ENCODE assay signal across 1 cellular context in the genomic region with DNA sequence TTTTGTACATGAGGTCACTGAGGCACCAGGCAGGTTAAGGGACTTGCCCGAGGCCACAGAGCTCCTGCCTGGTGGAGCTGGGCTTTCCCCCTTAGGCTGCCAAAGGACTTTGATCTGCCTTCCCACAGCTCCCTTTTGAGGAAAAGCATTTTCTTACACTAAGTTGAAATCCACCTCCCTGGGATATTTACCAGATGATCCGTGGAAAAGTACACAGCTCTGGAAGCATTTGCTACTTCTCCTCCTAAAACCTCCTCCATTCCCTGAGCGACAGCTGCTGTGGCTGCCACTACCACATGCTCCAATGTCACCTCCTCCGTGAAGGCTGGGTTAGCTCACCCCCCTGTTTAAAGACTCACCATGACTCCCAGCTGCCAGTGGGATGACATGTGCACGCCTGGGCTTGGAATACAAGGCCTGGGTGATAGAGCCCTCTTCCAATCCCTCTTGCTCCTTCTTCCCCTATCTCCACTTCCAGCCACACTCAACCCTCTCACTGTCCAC.
TF ChIP-seq lines count a peak whose summit lies in the region.

No MANE protein-coding gene starts in this region.

TF ChIP-seq in K562, 482 proteins besides CTCF, POLR2A, EP300 and RAD21 (continued from another document and continues in another):
- TF ChIP-seq, protein P1, sequence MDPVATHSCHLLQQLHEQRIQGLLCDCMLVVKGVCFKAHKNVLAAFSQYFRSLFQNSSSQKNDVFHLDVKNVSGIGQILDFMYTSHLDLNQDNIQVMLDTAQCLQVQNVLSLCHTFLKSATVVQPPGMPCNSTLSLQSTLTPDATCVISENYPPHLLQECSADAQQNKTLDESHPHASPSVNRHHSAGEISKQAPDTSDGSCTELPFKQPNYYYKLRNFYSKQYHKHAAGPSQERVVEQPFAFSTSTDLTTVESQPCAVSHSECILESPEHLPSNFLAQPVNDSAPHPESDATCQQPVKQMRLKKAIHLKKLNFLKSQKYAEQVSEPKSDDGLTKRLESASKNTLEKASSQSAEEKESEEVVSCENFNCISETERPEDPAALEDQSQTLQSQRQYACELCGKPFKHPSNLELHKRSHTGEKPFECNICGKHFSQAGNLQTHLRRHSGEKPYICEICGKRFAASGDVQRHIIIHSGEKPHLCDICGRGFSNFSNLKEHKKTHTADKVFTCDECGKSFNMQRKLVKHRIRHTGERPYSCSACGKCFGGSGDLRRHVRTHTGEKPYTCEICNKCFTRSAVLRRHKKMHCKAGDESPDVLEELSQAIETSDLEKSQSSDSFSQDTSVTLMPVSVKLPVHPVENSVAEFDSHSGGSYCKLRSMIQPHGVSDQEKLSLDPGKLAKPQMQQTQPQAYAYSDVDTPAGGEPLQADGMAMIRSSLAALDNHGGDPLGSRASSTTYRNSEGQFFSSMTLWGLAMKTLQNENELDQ (CRISPR knock-in tag; IDR thresholded peaks at IDR 0.05; ENCODE audit: borderline replicate concordance): no peak
- no peak for TF ChIP-seq MAFG (tag; conservative IDR thresholded peaks at IDR 0.05)
- TF ChIP-seq GABPB1 (CRISPR knock-in tag; IDR thresholded peaks at IDR 0.05): no peak
- TF ChIP-seq CC2D1A (IDR thresholded peaks at IDR 0.05): no peak
- no peak for TF ChIP-seq ZC3H4 (CRISPR knock-in tag; IDR thresholded peaks at IDR 0.05; ENCODE audit: borderline replicate concordance)
- TF ChIP-seq RNF2 (IDR thresholded peaks at IDR 0.05): no peak
- peak in 1 of 2 experiments; percentile 63; a peak in 1 of 4 replicates for TF ChIP-seq HDAC1 (IDR thresholded peaks at IDR 0.05)
- TF ChIP-seq FOXM1 (IDR thresholded peaks at IDR 0.05; ENCODE audit: low read depth): no peak
- no peak for TF ChIP-seq FOXM1 (CRISPR knock-in tag; IDR thresholded peaks at IDR 0.05; ENCODE audit: low read depth)
- TF ChIP-seq, protein P2, sequence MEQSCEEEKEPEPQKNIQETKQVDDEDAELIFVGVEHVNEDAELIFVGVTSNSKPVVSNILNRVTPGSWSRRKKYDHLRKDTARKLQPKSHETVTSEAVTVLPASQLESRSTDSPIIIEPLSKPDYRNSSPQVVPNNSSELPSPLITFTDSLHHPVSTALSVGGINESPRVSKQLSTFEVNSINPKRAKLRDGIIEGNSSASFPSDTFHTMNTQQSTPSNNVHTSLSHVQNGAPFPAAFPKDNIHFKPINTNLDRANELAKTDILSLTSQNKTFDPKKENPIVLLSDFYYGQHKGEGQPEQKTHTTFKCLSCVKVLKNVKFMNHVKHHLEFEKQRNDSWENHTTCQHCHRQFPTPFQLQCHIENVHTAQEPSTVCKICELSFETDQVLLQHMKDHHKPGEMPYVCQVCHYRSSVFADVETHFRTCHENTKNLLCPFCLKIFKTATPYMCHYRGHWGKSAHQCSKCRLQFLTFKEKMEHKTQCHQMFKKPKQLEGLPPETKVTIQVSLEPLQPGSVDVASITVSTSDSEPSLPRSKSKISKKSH (CRISPR knock-in tag; IDR thresholded peaks at IDR 0.05): no peak
- TF ChIP-seq, protein P3, sequence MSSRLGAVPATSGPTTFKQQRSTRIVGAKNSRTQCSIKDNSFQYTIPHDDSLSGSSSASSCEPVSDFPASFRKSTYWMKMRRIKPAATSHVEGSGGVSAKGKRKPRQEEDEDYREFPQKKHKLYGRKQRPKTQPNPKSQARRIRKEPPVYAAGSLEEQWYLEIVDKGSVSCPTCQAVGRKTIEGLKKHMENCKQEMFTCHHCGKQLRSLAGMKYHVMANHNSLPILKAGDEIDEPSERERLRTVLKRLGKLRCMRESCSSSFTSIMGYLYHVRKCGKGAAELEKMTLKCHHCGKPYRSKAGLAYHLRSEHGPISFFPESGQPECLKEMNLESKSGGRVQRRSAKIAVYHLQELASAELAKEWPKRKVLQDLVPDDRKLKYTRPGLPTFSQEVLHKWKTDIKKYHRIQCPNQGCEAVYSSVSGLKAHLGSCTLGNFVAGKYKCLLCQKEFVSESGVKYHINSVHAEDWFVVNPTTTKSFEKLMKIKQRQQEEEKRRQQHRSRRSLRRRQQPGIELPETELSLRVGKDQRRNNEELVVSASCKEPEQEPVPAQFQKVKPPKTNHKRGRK (tag; IDR thresholded peaks at IDR 0.05): no peak
- TF ChIP-seq, protein P4, sequence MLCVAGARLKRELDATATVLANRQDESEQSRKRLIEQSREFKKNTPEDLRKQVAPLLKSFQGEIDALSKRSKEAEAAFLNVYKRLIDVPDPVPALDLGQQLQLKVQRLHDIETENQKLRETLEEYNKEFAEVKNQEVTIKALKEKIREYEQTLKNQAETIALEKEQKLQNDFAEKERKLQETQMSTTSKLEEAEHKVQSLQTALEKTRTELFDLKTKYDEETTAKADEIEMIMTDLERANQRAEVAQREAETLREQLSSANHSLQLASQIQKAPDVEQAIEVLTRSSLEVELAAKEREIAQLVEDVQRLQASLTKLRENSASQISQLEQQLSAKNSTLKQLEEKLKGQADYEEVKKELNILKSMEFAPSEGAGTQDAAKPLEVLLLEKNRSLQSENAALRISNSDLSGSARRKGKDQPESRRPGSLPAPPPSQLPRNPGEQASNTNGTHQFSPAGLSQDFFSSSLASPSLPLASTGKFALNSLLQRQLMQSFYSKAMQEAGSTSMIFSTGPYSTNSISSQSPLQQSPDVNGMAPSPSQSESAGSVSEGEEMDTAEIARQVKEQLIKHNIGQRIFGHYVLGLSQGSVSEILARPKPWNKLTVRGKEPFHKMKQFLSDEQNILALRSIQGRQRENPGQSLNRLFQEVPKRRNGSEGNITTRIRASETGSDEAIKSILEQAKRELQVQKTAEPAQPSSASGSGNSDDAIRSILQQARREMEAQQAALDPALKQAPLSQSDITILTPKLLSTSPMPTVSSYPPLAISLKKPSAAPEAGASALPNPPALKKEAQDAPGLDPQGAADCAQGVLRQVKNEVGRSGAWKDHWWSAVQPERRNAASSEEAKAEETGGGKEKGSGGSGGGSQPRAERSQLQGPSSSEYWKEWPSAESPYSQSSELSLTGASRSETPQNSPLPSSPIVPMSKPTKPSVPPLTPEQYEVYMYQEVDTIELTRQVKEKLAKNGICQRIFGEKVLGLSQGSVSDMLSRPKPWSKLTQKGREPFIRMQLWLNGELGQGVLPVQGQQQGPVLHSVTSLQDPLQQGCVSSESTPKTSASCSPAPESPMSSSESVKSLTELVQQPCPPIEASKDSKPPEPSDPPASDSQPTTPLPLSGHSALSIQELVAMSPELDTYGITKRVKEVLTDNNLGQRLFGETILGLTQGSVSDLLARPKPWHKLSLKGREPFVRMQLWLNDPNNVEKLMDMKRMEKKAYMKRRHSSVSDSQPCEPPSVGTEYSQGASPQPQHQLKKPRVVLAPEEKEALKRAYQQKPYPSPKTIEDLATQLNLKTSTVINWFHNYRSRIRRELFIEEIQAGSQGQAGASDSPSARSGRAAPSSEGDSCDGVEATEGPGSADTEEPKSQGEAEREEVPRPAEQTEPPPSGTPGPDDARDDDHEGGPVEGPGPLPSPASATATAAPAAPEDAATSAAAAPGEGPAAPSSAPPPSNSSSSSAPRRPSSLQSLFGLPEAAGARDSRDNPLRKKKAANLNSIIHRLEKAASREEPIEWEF (CRISPR knock-in tag; IDR thresholded peaks at IDR 0.05): no peak
- no peak for TF ChIP-seq ZNF274 (IDR thresholded peaks at IDR 0.05; ENCODE audit: borderline replicate concordance, low read depth, low read length)
- TF ChIP-seq ZNF436 (CRISPR knock-in tag; IDR thresholded peaks at IDR 0.05): no peak
- TF ChIP-seq, protein P5, sequence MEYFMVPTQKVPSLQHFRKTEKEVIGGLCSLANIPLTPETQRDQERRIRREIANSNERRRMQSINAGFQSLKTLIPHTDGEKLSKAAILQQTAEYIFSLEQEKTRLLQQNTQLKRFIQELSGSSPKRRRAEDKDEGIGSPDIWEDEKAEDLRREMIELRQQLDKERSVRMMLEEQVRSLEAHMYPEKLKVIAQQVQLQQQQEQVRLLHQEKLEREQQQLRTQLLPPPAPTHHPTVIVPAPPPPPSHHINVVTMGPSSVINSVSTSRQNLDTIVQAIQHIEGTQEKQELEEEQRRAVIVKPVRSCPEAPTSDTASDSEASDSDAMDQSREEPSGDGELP (CRISPR knock-in tag; IDR thresholded peaks at IDR 0.05; ENCODE audit: borderline replicate concordance): 0 out of 2 replicates have a peak, but pooled peaks have one; percentile 36
- TF ChIP-seq SMAD1 (IDR thresholded peaks at IDR 0.05; ENCODE audit: low read depth, low read length, partially characterized antibody): no peak
- TF ChIP-seq, protein P6, sequence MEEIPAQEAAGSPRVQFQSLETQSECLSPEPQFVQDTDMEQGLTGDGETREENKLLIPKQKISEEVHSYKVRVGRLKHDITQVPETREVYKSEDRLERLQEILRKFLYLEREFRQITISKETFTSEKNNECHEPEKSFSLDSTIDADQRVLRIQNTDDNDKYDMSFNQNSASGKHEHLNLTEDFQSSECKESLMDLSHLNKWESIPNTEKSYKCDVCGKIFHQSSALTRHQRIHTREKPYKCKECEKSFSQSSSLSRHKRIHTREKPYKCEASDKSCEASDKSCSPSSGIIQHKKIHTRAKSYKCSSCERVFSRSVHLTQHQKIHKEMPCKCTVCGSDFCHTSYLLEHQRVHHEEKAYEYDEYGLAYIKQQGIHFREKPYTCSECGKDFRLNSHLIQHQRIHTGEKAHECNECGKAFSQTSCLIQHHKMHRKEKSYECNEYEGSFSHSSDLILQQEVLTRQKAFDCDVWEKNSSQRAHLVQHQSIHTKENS (CRISPR knock-in tag; IDR thresholded peaks at IDR 0.05): no peak
- TF ChIP-seq LCOR (CRISPR knock-in tag; IDR thresholded peaks at IDR 0.05): no peak
- TF ChIP-seq, protein P7, sequence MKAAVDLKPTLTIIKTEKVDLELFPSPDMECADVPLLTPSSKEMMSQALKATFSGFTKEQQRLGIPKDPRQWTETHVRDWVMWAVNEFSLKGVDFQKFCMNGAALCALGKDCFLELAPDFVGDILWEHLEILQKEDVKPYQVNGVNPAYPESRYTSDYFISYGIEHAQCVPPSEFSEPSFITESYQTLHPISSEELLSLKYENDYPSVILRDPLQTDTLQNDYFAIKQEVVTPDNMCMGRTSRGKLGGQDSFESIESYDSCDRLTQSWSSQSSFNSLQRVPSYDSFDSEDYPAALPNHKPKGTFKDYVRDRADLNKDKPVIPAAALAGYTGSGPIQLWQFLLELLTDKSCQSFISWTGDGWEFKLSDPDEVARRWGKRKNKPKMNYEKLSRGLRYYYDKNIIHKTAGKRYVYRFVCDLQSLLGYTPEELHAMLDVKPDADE (conservative IDR thresholded peaks at IDR 0.05; ENCODE audit: control insufficient read depth, low read depth, low read length): no peak
- no peak for TF ChIP-seq TEAD4 (IDR thresholded peaks at IDR 0.05; ENCODE audit: low read length)
- no peak for TF ChIP-seq TEAD4 (CRISPR knock-in tag; IDR thresholded peaks at IDR 0.05; ENCODE audit: borderline replicate concordance)
- TF ChIP-seq, protein P8, sequence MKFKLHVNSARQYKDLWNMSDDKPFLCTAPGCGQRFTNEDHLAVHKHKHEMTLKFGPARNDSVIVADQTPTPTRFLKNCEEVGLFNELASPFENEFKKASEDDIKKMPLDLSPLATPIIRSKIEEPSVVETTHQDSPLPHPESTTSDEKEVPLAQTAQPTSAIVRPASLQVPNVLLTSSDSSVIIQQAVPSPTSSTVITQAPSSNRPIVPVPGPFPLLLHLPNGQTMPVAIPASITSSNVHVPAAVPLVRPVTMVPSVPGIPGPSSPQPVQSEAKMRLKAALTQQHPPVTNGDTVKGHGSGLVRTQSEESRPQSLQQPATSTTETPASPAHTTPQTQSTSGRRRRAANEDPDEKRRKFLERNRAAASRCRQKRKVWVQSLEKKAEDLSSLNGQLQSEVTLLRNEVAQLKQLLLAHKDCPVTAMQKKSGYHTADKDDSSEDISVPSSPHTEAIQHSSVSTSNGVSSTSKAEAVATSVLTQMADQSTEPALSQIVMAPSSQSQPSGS (CRISPR knock-in tag; IDR thresholded peaks at IDR 0.05): no peak
- TF ChIP-seq ZNF785 (CRISPR knock-in tag; IDR thresholded peaks at IDR 0.05): no peak
- TF ChIP-seq ILK (tag; IDR thresholded peaks at IDR 0.05; ENCODE audit: borderline replicate concordance, low read depth): no peak
- TF ChIP-seq SMC3 (conservative IDR thresholded peaks at IDR 0.05; ENCODE audit: insufficient read depth, low read depth, low read length): no peak
- TF ChIP-seq CAMTA2 (CRISPR knock-in tag; conservative IDR thresholded peaks at IDR 0.05): no peak
- TF ChIP-seq, protein P9, sequence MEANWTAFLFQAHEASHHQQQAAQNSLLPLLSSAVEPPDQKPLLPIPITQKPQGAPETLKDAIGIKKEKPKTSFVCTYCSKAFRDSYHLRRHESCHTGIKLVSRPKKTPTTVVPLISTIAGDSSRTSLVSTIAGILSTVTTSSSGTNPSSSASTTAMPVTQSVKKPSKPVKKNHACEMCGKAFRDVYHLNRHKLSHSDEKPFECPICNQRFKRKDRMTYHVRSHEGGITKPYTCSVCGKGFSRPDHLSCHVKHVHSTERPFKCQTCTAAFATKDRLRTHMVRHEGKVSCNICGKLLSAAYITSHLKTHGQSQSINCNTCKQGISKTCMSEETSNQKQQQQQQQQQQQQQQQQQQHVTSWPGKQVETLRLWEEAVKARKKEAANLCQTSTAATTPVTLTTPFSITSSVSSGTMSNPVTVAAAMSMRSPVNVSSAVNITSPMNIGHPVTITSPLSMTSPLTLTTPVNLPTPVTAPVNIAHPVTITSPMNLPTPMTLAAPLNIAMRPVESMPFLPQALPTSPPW (CRISPR knock-in tag; IDR thresholded peaks at IDR 0.05): no peak
- TF ChIP-seq, protein P10, sequence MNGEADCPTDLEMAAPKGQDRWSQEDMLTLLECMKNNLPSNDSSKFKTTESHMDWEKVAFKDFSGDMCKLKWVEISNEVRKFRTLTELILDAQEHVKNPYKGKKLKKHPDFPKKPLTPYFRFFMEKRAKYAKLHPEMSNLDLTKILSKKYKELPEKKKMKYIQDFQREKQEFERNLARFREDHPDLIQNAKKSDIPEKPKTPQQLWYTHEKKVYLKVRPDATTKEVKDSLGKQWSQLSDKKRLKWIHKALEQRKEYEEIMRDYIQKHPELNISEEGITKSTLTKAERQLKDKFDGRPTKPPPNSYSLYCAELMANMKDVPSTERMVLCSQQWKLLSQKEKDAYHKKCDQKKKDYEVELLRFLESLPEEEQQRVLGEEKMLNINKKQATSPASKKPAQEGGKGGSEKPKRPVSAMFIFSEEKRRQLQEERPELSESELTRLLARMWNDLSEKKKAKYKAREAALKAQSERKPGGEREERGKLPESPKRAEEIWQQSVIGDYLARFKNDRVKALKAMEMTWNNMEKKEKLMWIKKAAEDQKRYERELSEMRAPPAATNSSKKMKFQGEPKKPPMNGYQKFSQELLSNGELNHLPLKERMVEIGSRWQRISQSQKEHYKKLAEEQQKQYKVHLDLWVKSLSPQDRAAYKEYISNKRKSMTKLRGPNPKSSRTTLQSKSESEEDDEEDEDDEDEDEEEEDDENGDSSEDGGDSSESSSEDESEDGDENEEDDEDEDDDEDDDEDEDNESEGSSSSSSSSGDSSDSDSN (IDR thresholded peaks at IDR 0.05; ENCODE audit: borderline replicate concordance in 1 of 2, low read depth in 2 of 2, low read length in 2 of 2): no peak
- no peak for TF ChIP-seq DACH1 (IDR thresholded peaks at IDR 0.05; ENCODE audit: partially characterized antibody)
- TF ChIP-seq HDAC2 (IDR thresholded peaks at IDR 0.05): no peak
- TF ChIP-seq NCOA2 (IDR thresholded peaks at IDR 0.05; ENCODE audit: partially characterized antibody in 2 of 2): no peak
- TF ChIP-seq ELF4 (CRISPR knock-in tag; IDR thresholded peaks at IDR 0.05): no peak
- TF ChIP-seq, protein P11, sequence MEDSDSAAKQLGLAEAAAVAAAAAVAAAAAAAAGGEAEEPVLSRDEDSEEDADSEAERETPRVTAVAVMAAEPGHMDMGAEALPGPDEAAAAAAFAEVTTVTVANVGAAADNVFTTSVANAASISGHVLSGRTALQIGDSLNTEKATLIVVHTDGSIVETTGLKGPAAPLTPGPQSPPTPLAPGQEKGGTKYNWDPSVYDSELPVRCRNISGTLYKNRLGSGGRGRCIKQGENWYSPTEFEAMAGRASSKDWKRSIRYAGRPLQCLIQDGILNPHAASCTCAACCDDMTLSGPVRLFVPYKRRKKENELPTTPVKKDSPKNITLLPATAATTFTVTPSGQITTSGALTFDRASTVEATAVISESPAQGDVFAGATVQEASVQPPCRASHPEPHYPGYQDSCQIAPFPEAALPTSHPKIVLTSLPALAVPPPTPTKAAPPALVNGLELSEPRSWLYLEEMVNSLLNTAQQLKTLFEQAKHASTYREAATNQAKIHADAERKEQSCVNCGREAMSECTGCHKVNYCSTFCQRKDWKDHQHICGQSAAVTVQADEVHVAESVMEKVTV (CRISPR knock-in tag; IDR thresholded peaks at IDR 0.05): no peak
- TF ChIP-seq MEIS2 (IDR thresholded peaks at IDR 0.05; ENCODE audit: partially characterized antibody): no peak
- no peak for TF ChIP-seq ATF7 (IDR thresholded peaks at IDR 0.05)
